ENCODE assay signal across 8 cellular contexts in genomic region chr20:10603971-10604864, GRCh38.
DNase-seq lines count a peak whose midpoint lies in the region; ATAC-seq and TF ChIP-seq lines count a peak whose summit lies in the region.

No MANE protein-coding gene starts in this region.

- no peak overlapping the region for H3K27ac ChIP-seq in right lobe of liver
- H3K27ac ChIP-seq in transverse colon, result peak overlapping the region; percentile 50 to 65 (median 54)

- TF ChIP-seq CTCF in choroid plexus epithelial cell (conservative IDR thresholded peaks at IDR 0.05; ENCODE audit: low read depth, low read length), result no peak
- no peak for TF ChIP-seq CTCF in right lobe of liver (IDR thresholded peaks at IDR 0.05)
- TF ChIP-seq CTCF in transverse colon (IDR thresholded peaks at IDR 0.05), result no peak

- no peak overlapping the region for H3K4me3 Mint-ChIP-seq in activated T-helper 1 cell treated with anti-CD3 and anti-CD28 coated beads, Interleukin-12 subunit alpha, Interleukin-12 subunit beta, Interleukin-2, Interleukin-4 antibody, amounts not matched to agents 30 ng/mL and 10 ng/mL and 1 ng/mL, durations not matched to agents 14 hours and 24 hours and 36 hours

- H3K4me1 ChIP-seq in right lobe of liver, result no peaks in the 10 kb centered on the region
- no peaks in the 10 kb centered on the region for H3K4me1 ChIP-seq in transverse colon

- no peak overlapping the region for H3K27ac Mint-ChIP-seq in activated T-helper 1 cell treated with anti-CD3 and anti-CD28 coated beads, Interleukin-12 subunit alpha, Interleukin-12 subunit beta, Interleukin-2, Interleukin-4 antibody, amounts not matched to agents 30 ng/mL and 10 ng/mL and 1 ng/mL, durations not matched to agents 14 hours and 24 hours and 36 hours

- no peaks in the 10 kb centered on the region for H3K27me3 Mint-ChIP-seq in activated T-helper 1 cell treated with anti-CD3 and anti-CD28 coated beads, Interleukin-12 subunit alpha, Interleukin-12 subunit beta, Interleukin-2, Interleukin-4 antibody, amounts not matched to agents 30 ng/mL and 10 ng/mL and 1 ng/mL, durations not matched to agents 14 hours and 24 hours and 36 hours (ENCODE audit: insufficient read depth)

- no peaks in the 10 kb centered on the region for H3K36me3 ChIP-seq in right lobe of liver
- no peaks in the 10 kb centered on the region for H3K36me3 ChIP-seq in transverse colon

- H3K9me3 Mint-ChIP-seq in activated T-helper 1 cell treated with anti-CD3 and anti-CD28 coated beads, Interleukin-12 subunit alpha, Interleukin-12 subunit beta, Interleukin-2, Interleukin-4 antibody, amounts not matched to agents 30 ng/mL and 10 ng/mL and 1 ng/mL, durations not matched to agents 14 hours and 24 hours and 36 hours, result no peaks in the 10 kb centered on the region

- peak overlapping the region; percentile 29 for H3K4me3 ChIP-seq in choroid plexus epithelial cell (ENCODE audit: low read depth, low read length)
- no peak overlapping the region for H3K4me3 ChIP-seq in right lobe of liver
- H3K4me3 ChIP-seq in transverse colon, result no peak overlapping the region

- DNase-seq in NCI-H82 (lab: John Stamatoyannopoulos, UW) (peak; percentile 40), NCI-H82 treated with DMSO at 0.1 percent for 48 hours (lab: John Stamatoyannopoulos, UW; ENCODE audit: unreplicated experiment) (no peak), choroid plexus epithelial cell (ENCODE audit: low read depth) (peak; percentile 90), right lobe of liver (peak in 2 of 3 donors; percentile 27 to 66), transverse colon (peak; percentile 20)
- no peak for DNase-seq in NK-92 treated with Interleukin-12 subunit alpha and Interleukin-12 subunit beta, amount 100 ng/mL, for 24 hours (lab: John Stamatoyannopoulos, UW)
- DNase-seq in activated T-helper 1 cell treated with anti-CD3 and anti-CD28 coated beads, Interleukin-12 subunit alpha, Interleukin-12 subunit beta, Interleukin-2, Interleukin-4 antibody, amounts not matched to agents 30 ng/mL and 10 ng/mL and 1 ng/mL, durations not matched to agents 14 hours and 24 hours and 36 hours (ENCODE audit: low spot score), result no peak

- peaks cover 14% of the 10 kb centered on the region for H3K4me1 Mint-ChIP-seq in activated T-helper 1 cell treated with anti-CD3 and anti-CD28 coated beads, Interleukin-12 subunit alpha, Interleukin-12 subunit beta, Interleukin-2, Interleukin-4 antibody, amounts not matched to agents 30 ng/mL and 10 ng/mL and 1 ng/mL, durations not matched to agents 14 hours and 24 hours and 36 hours (ENCODE audit: low read depth)

- no peak for TF ChIP-seq EP300 in transverse colon (IDR thresholded peaks at IDR 0.05; ENCODE audit: low read depth)

- no peaks in the 10 kb centered on the region for H3K9me3 ChIP-seq in right lobe of liver
- no peaks in the 10 kb centered on the region for H3K9me3 ChIP-seq in transverse colon

- intact Hi-C loops in right lobe of liver (cut with DNase I), result no loop called here
- intact Hi-C loops in transverse colon (cut with DNase I; ENCODE audit: low total_unique reads), result no loop called here
- intact Hi-C loops in activated T-helper 1 cell treated with anti-CD3 and anti-CD28 coated beads, Interleukin-12 subunit alpha, Interleukin-12 subunit beta, Interleukin-2, Interleukin-4 antibody, amounts not matched to agents 30 ng/mL and 10 ng/mL and 1 ng/mL, durations not matched to agents 14 hours and 24 hours and 36 hours (cut with micrococcal nuclease), result loop anchor here (1.0 kb wide), 1 partner anchor 69 kb away; the partner anchor contains the start of gene JAG1

- in situ Hi-C loops in transverse colon (cut with MboI; ENCODE audit: low pct_ligation_motif_present in 1 of 4, low pct_unique_long_range_greater_than_20kb in 1 of 4, low sequenced_read_pairs in 3 of 4), result no loop called here

- WGBS in right lobe of liver (ENCODE audit: insufficient coverage, low coverage, low lambda C conversion rate, missing lambda C conversion rate), result 40% methylated on average over 4 of the region's 8 CpGs
- WGBS in transverse colon (ENCODE audit: low coverage in 1 of 2), 2 donors, result 72 to 74% methylated on average over 4 to 8 of the region's 8 CpGs

- H3K36me3 Mint-ChIP-seq in activated T-helper 1 cell treated with anti-CD3 and anti-CD28 coated beads, Interleukin-12 subunit alpha, Interleukin-12 subunit beta, Interleukin-2, Interleukin-4 antibody, amounts not matched to agents 30 ng/mL and 10 ng/mL and 1 ng/mL, durations not matched to agents 14 hours and 24 hours and 36 hours (ENCODE audit: low read depth), result peaks cover 3% of the 10 kb centered on the region

- peak; percentile 78 to 99 (median 92) for ATAC-seq in right lobe of liver
- no peak for ATAC-seq in GM19397 (IDR thresholded peaks at IDR 0.05; ENCODE audit: unreplicated experiment)

- no peak for TF ChIP-seq POLR2A in right lobe of liver (IDR thresholded peaks at IDR 0.05)
- TF ChIP-seq POLR2A in transverse colon (IDR thresholded peaks at IDR 0.05), result no peak

- H3K27me3 ChIP-seq in right lobe of liver (no peaks in the 10 kb centered on the region), transverse colon (no peaks in the 10 kb centered on the region)

Comparison
In these comparisons a context has a peak if more than half of its experiments do, and no peak if none do; other contexts are left out.
1. DNase-seq: peak in NCI-H82 (single experiment), choroid plexus epithelial cell (single experiment), right lobe of liver (2 of 3) and transverse colon (single experiment); none in NCI-H82 treated with DMSO at 0.1 percent for 48 hours (single experiment), NK-92 treated with Interleukin-12 subunit alpha and Interleukin-12 subunit beta, amount 100 ng/mL, for 24 hours (single experiment) and activated T-helper 1 cell treated with anti-CD3 and anti-CD28 coated beads, Interleukin-12 subunit alpha, Interleukin-12 subunit beta, Interleukin-2, Interleukin-4 antibody, amounts not matched to agents 30 ng/mL and 10 ng/mL and 1 ng/mL, durations not matched to agents 14 hours and 24 hours and 36 hours (single experiment).
2. H3K27ac ChIP-seq: peak in transverse colon (4 of 4); none in right lobe of liver (0 of 3).